9 cellular contexts compared by ENCODE assay signal in genomic region chr2:190051223-190051622, GRCh38. TPM values are rescaled to one million over a fixed set of nuclear protein-coding genes. Genes with fewer than 3 reads are reported as not detected.
"Had no signal": no experiment of that assay in that cellular context is flagged by ENCODE, and none has a peak within 500 bp of the region (broad histone marks: within the 10 kb centered on the region; RNA-seq: fewer than 3 reads in every experiment).

No MANE protein-coding gene starts in this region.

- H2AFZ ChIP-seq: GM23338 had no signal

- ATAC-seq: GM23338, K562 had no signal

- H3K4me3 ChIP-seq: GM23338, K562 had no signal

- DNase-seq: H9, HCEC 1CT, IMR-90, KG1 had no signal

- FAIRE-seq: H1, H54, K562 had no signal

- H3K4me2 ChIP-seq: GM23338 had no signal

RNA-seq across cellular contexts. Expression of gene MSTN, which starts 11.3 kb away (rescaled TPM):
- total RNA-seq: H1, H9, HT1080, K562 had no signal
- polyA plus RNA-seq: GM23338, H1, IMR-90, K562 had no signal
